ENCODE assay signal across 23 cellular contexts in genomic region chr3:38588276-38588971, GRCh38.
DNase-seq lines count a peak whose midpoint lies in the region; ATAC-seq, FAIRE-seq and TF ChIP-seq lines count a peak whose summit lies in the region.
"Had no signal": no experiment of that assay in that cellular context is flagged by ENCODE, and none has a peak within 500 bp of the region (broad histone marks: within the 10 kb centered on the region; RNA-seq: fewer than 3 reads in every experiment).

No MANE protein-coding gene starts in this region.

- H3K27ac Mint-ChIP-seq in chondrocyte (ENCODE audit: unreplicated experiment), result no peak overlapping the region
- H3K27ac Mint-ChIP-seq in stimulated activated memory B cell treated with anti-CD40 and anti-IgM and Interleukin-4, amounts not matched to agents 10 μg/mL and 1 μg/mL and 100 μg/mL, for 72 hours, result no peak overlapping the region
- H3K27ac Mint-ChIP-seq: activated CD8-positive, alpha-beta T cell treated with anti-CD3 and anti-CD28 coated beads for 36 hours had no signal

- peak in 2 of 3 donors; percentile 15 to 42 for DNase-seq in Peyer's patch
- DNase-seq in chondrocyte (ENCODE audit: low spot score), result peak; percentile 63
- peak; percentile 52 for DNase-seq in kidney
- DNase-seq in caudate nucleus (lab: John Stamatoyannopoulos, UW), result no peak
- no peak for DNase-seq in ACHN
- no peak for DNase-seq in DMS53 (lab: John Stamatoyannopoulos, UW)
- DNase-seq: activated CD8-positive, alpha-beta T cell treated with anti-CD3 and anti-CD28 coated beads for 36 hours; AML-193; central memory CD4-positive, alpha-beta T cell; COR-L47; effector memory CD4-positive, alpha-beta T cell; HCEC 1CT; mesendoderm; NCI-H1930; NCI-H446; stimulated activated CD4-positive, alpha-beta T cell treated with anti-CD3 and anti-CD28 coated beads, Interleukin-1b, Interleukin-23, amount 100 ng/mL, for 48 hours; stimulated activated naive CD8-positive, alpha-beta T cell treated with anti-CD3 and anti-CD28 coated beads, Interleukin-15, amount 100 ng/mL, for 72 hours; SW 1271 had no signal

- H3K36me3 ChIP-seq in Peyer's patch (no peaks in the 10 kb centered on the region), kidney (ENCODE audit: control insufficient read depth in 1 of 2, insufficient read depth in 2 of 2, low read length in 2 of 2) (no peaks in the 10 kb centered on the region)

- H3K27ac ChIP-seq in Peyer's patch, result no peak overlapping the region
- no peak overlapping the region for H3K27ac ChIP-seq in kidney (ENCODE audit: low read depth in 2 of 2, low read length in 2 of 2)
- H3K27ac ChIP-seq in caudate nucleus (ENCODE audit: low read depth, low read length), result no peak overlapping the region
- H3K27ac ChIP-seq: RWPE1 had no signal

- peak; percentile 42 for ATAC-seq in stimulated activated memory B cell treated with anti-CD40 and anti-IgM and Interleukin-4, amounts not matched to agents 10 μg/mL and 1 μg/mL and 100 μg/mL, for 72 hours
- no peak for ATAC-seq in GM18502 (IDR thresholded peaks at IDR 0.05; ENCODE audit: poor library complexity, unreplicated experiment)
- ATAC-seq: activated CD8-positive, alpha-beta T cell treated with anti-CD3 and anti-CD28 coated beads for 36 hours; stimulated activated naive CD8-positive, alpha-beta T cell treated with anti-CD3 and anti-CD28 coated beads, Interleukin-15, amount 100 ng/mL, for 72 hours had no signal

- TF ChIP-seq POLR2A in Peyer's patch (IDR thresholded peaks at IDR 0.05), result no peak

- H3K4me1 Mint-ChIP-seq in chondrocyte (ENCODE audit: low read depth), result no peaks in the 10 kb centered on the region
- H3K4me1 Mint-ChIP-seq in stimulated activated memory B cell treated with anti-CD40 and anti-IgM and Interleukin-4, amounts not matched to agents 10 μg/mL and 1 μg/mL and 100 μg/mL, for 72 hours, result no peaks in the 10 kb centered on the region
- H3K4me1 Mint-ChIP-seq: neural crest cell; stimulated activated naive CD8-positive, alpha-beta T cell treated with anti-CD3 and anti-CD28 coated beads, Interleukin-15, amount 100 ng/mL, for 72 hours had no signal

- in situ Hi-C loops in ACHN (cut with HindIII; ENCODE audit: low pct_ligation_motif_present, low pct_unique_long_range_greater_than_20kb, low sequenced_read_pairs), result no loop called here

- no peak overlapping the region for H3K9ac ChIP-seq in kidney (ENCODE audit: low read length in 2 of 2)

- FAIRE-seq in kidney (lab: Jason Lieb, UNC), result no peak
- FAIRE-seq: TTC549 had no signal

- intact Hi-C loops in kidney (cut with DNase I), result no loop called here

- H3K9me3 Mint-ChIP-seq in chondrocyte (ENCODE audit: low read depth), result no peaks in the 10 kb centered on the region
- no peaks in the 10 kb centered on the region for H3K9me3 Mint-ChIP-seq in stimulated activated memory B cell treated with anti-CD40 and anti-IgM and Interleukin-4, amounts not matched to agents 10 μg/mL and 1 μg/mL and 100 μg/mL, for 72 hours
- H3K9me3 Mint-ChIP-seq: activated CD8-positive, alpha-beta T cell treated with anti-CD3 and anti-CD28 coated beads for 36 hours; neural crest cell; stimulated activated naive CD8-positive, alpha-beta T cell treated with anti-CD3 and anti-CD28 coated beads, Interleukin-15, amount 100 ng/mL, for 72 hours had no signal

- H3K9me3 ChIP-seq in Peyer's patch (no peaks in the 10 kb centered on the region), kidney (ENCODE audit: control insufficient read depth in 1 of 2, low read length in 2 of 2) (no peaks in the 10 kb centered on the region)

- no peaks in the 10 kb centered on the region for H3K4me1 ChIP-seq in Peyer's patch
- no peaks in the 10 kb centered on the region for H3K4me1 ChIP-seq in kidney (ENCODE audit: control insufficient read depth in 1 of 2, insufficient read depth in 1 of 2, low read depth in 1 of 2, low read length in 2 of 2)

- no peaks in the 10 kb centered on the region for H3K27me3 ChIP-seq in Peyer's patch

- H3K4me3 Mint-ChIP-seq in chondrocyte (ENCODE audit: unreplicated experiment), result no peak overlapping the region
- H3K4me3 Mint-ChIP-seq in stimulated activated memory B cell treated with anti-CD40 and anti-IgM and Interleukin-4, amounts not matched to agents 10 μg/mL and 1 μg/mL and 100 μg/mL, for 72 hours, result no peak overlapping the region
- H3K4me3 Mint-ChIP-seq: activated CD8-positive, alpha-beta T cell treated with anti-CD3 and anti-CD28 coated beads for 36 hours; neural crest cell; stimulated activated naive CD8-positive, alpha-beta T cell treated with anti-CD3 and anti-CD28 coated beads, Interleukin-15, amount 100 ng/mL, for 72 hours had no signal

- no peaks in the 10 kb centered on the region for H3K36me3 Mint-ChIP-seq in chondrocyte (ENCODE audit: low read depth)
- no peaks in the 10 kb centered on the region for H3K36me3 Mint-ChIP-seq in stimulated activated memory B cell treated with anti-CD40 and anti-IgM and Interleukin-4, amounts not matched to agents 10 μg/mL and 1 μg/mL and 100 μg/mL, for 72 hours

- H3K27me3 Mint-ChIP-seq in chondrocyte (ENCODE audit: low read depth), result peaks cover 19% of the 10 kb centered on the region
- peaks cover 10% of the 10 kb centered on the region for H3K27me3 Mint-ChIP-seq in stimulated activated memory B cell treated with anti-CD40 and anti-IgM and Interleukin-4, amounts not matched to agents 10 μg/mL and 1 μg/mL and 100 μg/mL, for 72 hours
- H3K27me3 Mint-ChIP-seq: activated CD8-positive, alpha-beta T cell treated with anti-CD3 and anti-CD28 coated beads for 36 hours; stimulated activated naive CD8-positive, alpha-beta T cell treated with anti-CD3 and anti-CD28 coated beads, Interleukin-15, amount 100 ng/mL, for 72 hours had no signal

- no peak overlapping the region for H3K4me3 ChIP-seq in Peyer's patch
- H3K4me3 ChIP-seq in kidney (ENCODE audit: low read length in 2 of 2), result no peak overlapping the region

- TF ChIP-seq CTCF in Peyer's patch (IDR thresholded peaks at IDR 0.05) (no peak), chondrocyte (IDR thresholded peaks at IDR 0.05) (no peak), kidney (IDR thresholded peaks at IDR 0.05; ENCODE audit: borderline replicate concordance, extremely low read depth, insufficient read depth) (no peak)

Comparison
In these comparisons a context has a peak if more than half of its experiments do, and no peak if none do; other contexts are left out.
1. DNase-seq: peak in Peyer's patch (2 of 3), chondrocyte (single experiment) and kidney (single experiment); none in caudate nucleus (0 of 61), ACHN (single experiment) and DMS53 (single experiment).